10 cellular contexts compared by ENCODE assay signal in the genomic region with DNA sequence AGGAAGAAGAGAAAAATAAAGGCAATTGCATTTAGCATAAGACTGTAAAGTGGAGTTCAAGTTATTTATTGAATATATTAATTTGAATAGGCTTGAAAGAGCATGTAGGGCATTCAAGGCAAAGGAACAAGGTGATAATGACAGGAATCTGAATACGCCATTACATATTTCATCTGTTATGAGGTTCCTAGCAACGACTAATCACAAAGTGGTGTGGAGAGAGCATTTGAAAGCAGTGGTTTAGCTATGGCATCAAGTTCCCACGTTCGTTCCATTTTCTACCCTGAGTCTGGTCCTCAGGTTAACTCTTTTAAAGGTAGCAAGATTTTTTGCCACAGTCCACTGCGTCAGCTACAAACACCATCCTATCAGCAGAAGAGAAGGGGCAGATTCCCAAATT. TPM values are rescaled to one million over a fixed set of nuclear protein-coding genes. Genes with fewer than 3 reads are reported as not detected.
"Had no signal": no experiment of that assay in that cellular context is flagged by ENCODE, and none has a peak within 500 bp of the region (broad histone marks: within the 10 kb centered on the region; RNA-seq: fewer than 3 reads in every experiment).

No MANE protein-coding gene starts in this region.

- H3K4me3 Mint-ChIP-seq: GM23338, H9, HFFc6 had no signal

- H3K4me2 ChIP-seq: GM23338 had no signal

- H3K27ac ChIP-seq: GM23248 had no signal

- FAIRE-seq: H54 had no signal

- H2AFZ ChIP-seq: GM23248, GM23338 had no signal

- ATAC-seq: GM23338, HCT116 had no signal

- H3K4me3 ChIP-seq: GM23248, GM23338, HAP-1 had no signal

- H3K9ac ChIP-seq: GM23248 had no signal

- H3K4me1 Mint-ChIP-seq: GM23338, H9 had no signal

- H3K9me3 Mint-ChIP-seq: GM23338, H9 had no signal

- DNase-seq: GM23248, GOT3, H7, H9, HCEC 1CT, HFFc6 had no signal

- H3K27ac Mint-ChIP-seq: GM23338, H9, HFFc6 had no signal

- H3K9me3 ChIP-seq: HAP-1 had no signal

- H3K36me3 ChIP-seq: HAP-1 had no signal

- H3K4me1 ChIP-seq: HAP-1 had no signal

RNA-seq across cellular contexts. Expression of a gene that starts 59.4 kb away (rescaled TPM):
- total RNA-seq: GM23248, GM23338, H9, HFFc6 had no signal
- polyA plus RNA-seq: GM23248, GM23338 had no signal
